In the genomic region with DNA sequence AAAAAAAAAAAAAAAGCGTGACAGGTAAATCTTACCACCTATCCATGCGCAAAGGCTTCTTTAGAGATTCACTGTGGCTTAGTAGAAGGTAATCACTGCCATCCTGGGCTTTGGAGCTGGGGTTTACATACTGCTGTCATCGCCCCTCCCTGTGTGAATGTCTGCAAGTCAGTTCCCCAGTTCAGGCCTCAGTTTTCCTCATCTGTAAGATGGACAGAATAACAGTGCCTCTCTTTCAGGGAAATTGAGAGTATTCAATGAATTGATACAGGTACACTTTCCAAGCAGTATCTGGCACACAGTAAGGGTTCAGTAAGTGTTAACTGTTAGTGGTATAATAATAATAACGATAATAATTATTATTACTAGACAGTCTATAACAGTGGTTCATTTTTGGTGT, we compare ENCODE assay signal across 22 cellular contexts. TPM values are rescaled to one million over a fixed set of nuclear protein-coding genes. Genes with fewer than 3 reads are reported as not detected.
"Had no signal": no experiment of that assay in that cellular context is flagged by ENCODE, and none has a peak within 500 bp of the region (broad histone marks: within the 10 kb centered on the region; RNA-seq: fewer than 3 reads in every experiment).

No MANE protein-coding gene starts in this region.

- H3K27me3 ChIP-seq: cardiac muscle cell, gastroesophageal sphincter, heart left ventricle, stomach had no signal

- ATAC-seq: activated CD8-positive, alpha-beta T cell treated with anti-CD3 and anti-CD28 coated beads for 36 hours; esophagus mucosa; gastroesophageal sphincter; heart left ventricle; left lobe of liver; sciatic nerve; stimulated activated effector memory CD8-positive, alpha-beta T cell treated with anti-CD3 and anti-CD28 coated beads, Interleukin-12 subunit alpha, Interleukin-12 subunit beta, amount 100 ng/mL, for 72 hours; T-cell had no signal

- H3K36me3 ChIP-seq: cardiac muscle cell had no signal

- DNase-seq: activated CD4-positive, CD25-positive, alpha-beta regulatory T cell treated with anti-CD3 and anti-CD28 coated beads, Interleukin-2, amount 50 U/mL, for 72 hours; activated CD8-positive, alpha-beta memory T cell treated with anti-CD3 and anti-CD28 coated beads, Interleukin-2, amount 50 U/mL, for 4 hours; activated CD8-positive, alpha-beta T cell treated with anti-CD3 and anti-CD28 coated beads for 36 hours; effector CD8-positive, alpha-beta T cell; heart left ventricle; kidney; stimulated activated CD4-positive, alpha-beta T cell treated with anti-CD3 and anti-CD28 coated beads, Interleukin-4, amount 100 ng/mL, for 24 hours; stomach; T-cell; trophoblast cell had no signal

- H3K27ac Mint-ChIP-seq: activated CD8-positive, alpha-beta T cell treated with anti-CD3 and anti-CD28 coated beads for 36 hours; mesothelial cell of epicardium; nephron; stimulated activated effector memory CD8-positive, alpha-beta T cell treated with anti-CD3 and anti-CD28 coated beads, Interleukin-12 subunit alpha, Interleukin-12 subunit beta, amount 100 ng/mL, for 72 hours; T-cell had no signal

- H3K79me2 ChIP-seq: parathyroid adenoma had no signal

- H2AFZ ChIP-seq: parathyroid adenoma had no signal

- H3K27ac ChIP-seq: cardiac muscle cell, heart left ventricle, parathyroid adenoma had no signal

- H3K9me3 Mint-ChIP-seq: activated CD8-positive, alpha-beta T cell treated with anti-CD3 and anti-CD28 coated beads for 36 hours; dendritic cell treated with granulocyte-macrophage colony-stimulating factor and Interleukin-4, amounts not matched to agents 40 ng/mL and 50 ng/mL, for 4 days; mesothelial cell of epicardium; nephron; stimulated activated effector memory CD8-positive, alpha-beta T cell treated with anti-CD3 and anti-CD28 coated beads, Interleukin-12 subunit alpha, Interleukin-12 subunit beta, amount 100 ng/mL, for 72 hours; T-cell had no signal

- H3K9ac ChIP-seq: parathyroid adenoma had no signal

- H3K4me3 Mint-ChIP-seq: activated CD8-positive, alpha-beta T cell treated with anti-CD3 and anti-CD28 coated beads for 36 hours; mesothelial cell of epicardium; nephron had no signal

- H3K4me3 ChIP-seq: cardiac muscle cell, gastroesophageal sphincter, heart left ventricle, lung had no signal

- H3K9me3 ChIP-seq: gastroesophageal sphincter, heart left ventricle, stomach had no signal

- H3K4me1 ChIP-seq: parathyroid adenoma had no signal

- H3K27me3 Mint-ChIP-seq: activated CD8-positive, alpha-beta T cell treated with anti-CD3 and anti-CD28 coated beads for 36 hours; T-cell had no signal

RNA-seq across cellular contexts. Expression of a gene that starts 57.6 kb away (rescaled TPM):
- total RNA-seq: activated CD8-positive, alpha-beta T cell treated with anti-CD3 and anti-CD28 coated beads for 36 hours; cardiac muscle cell; chondrocyte; gastroesophageal sphincter; mesothelial cell of epicardium had no signal
